ENCODE assay signal across 11 cellular contexts in genomic region chr9:116239-117061, GRCh38. TPM values are rescaled to one million over a fixed set of nuclear protein-coding genes. Genes with fewer than 3 reads are reported as not detected.
DNase-seq lines count a peak whose midpoint lies in the region; ATAC-seq, FAIRE-seq and TF ChIP-seq lines count a peak whose summit lies in the region.
"Not testable (repeated sequence)": the region's sequence is repeated elsewhere in the genome, so short reads cannot be mapped to it uniquely, and the experiment has no call there.
"Had no signal": no experiment of that assay in that cellular context is flagged by ENCODE, and none has a peak within 500 bp of the region (broad histone marks: within the 10 kb centered on the region; RNA-seq: fewer than 3 reads in every experiment).

No MANE protein-coding gene starts in this region.

- H4K8ac ChIP-seq in H1 (ENCODE audit: extremely low read depth, insufficient read depth, low read length), result not testable (repeated sequence)

- H3K14ac ChIP-seq in H1 (ENCODE audit: insufficient read length), result not testable (repeated sequence)

- not testable (repeated sequence) for H3K4me3 ChIP-seq in CD8-positive, alpha-beta memory T cell (ENCODE audit: low read length); SK-N-SH (ENCODE audit: low read depth in 2 of 2, low read length in 1 of 2)
- H3K4me3 ChIP-seq in H1 (ENCODE audit: extremely low read depth in 1 of 4, insufficient read depth in 2 of 4, low read depth in 3 of 4, low read length in 4 of 4), result peak overlapping the region in 1 of 4 experiments; percentile 37; a peak in 1 of 8 replicates

- not testable (repeated sequence) for H3K79me1 ChIP-seq in H1 (ENCODE audit: low read depth, low read length)

- H2BK120ac ChIP-seq in H1 (replicated peaks; ENCODE audit: low read depth, low read length), result not testable (repeated sequence)

- H3K4me2 ChIP-seq in SK-N-SH, result not testable (repeated sequence)
- peak overlapping the region; percentile 60 to 71; a peak in 3 of 4 replicates for H3K4me2 ChIP-seq in H1 (ENCODE audit: insufficient read depth in 1 of 2, low read depth in 2 of 2, low read length in 2 of 2)

- TF ChIP-seq RAD21 in SK-N-SH (IDR thresholded peaks at IDR 0.05; ENCODE audit: low read length); H1 (IDR thresholded peaks at IDR 0.05 in 1 of 2, conservative IDR thresholded peaks at IDR 0.05 in 1 of 2; ENCODE audit: low read depth in 2 of 2, low read length in 2 of 2): not testable (repeated sequence)

- TF ChIP-seq CTCF in SK-N-SH (IDR thresholded peaks at IDR 0.05); H1 (IDR thresholded peaks at IDR 0.05; ENCODE audit: control extremely low read depth in 1 of 3, insufficient read depth in 1 of 3, low read depth in 1 of 3, low read length in 3 of 3): not testable (repeated sequence)

- H3K23ac ChIP-seq in H1 (ENCODE audit: insufficient read length), result not testable (repeated sequence)

- H3K27ac Mint-ChIP-seq in CD8-positive, alpha-beta memory T cell, result peak overlapping the region in 2 of 8 donors; percentile 65 to 75
- not testable (repeated sequence) for H3K27ac Mint-ChIP-seq in activated CD4-positive, alpha-beta T cell treated with anti-CD3 and anti-CD28 coated beads, Interleukin-2, amount 10 ng/mL, durations not matched to agents 7 days and 5 days; activated naive CD4-positive, alpha-beta T cell treated with anti-CD3 and anti-CD28 coated beads, Interleukin-2, amount 10 ng/mL, durations not matched to agents 7 days and 5 days
- peak overlapping the region; percentile 50 for H3K27ac Mint-ChIP-seq in memory B cell

- H3K36me3 Mint-ChIP-seq in CD8-positive, alpha-beta memory T cell; activated CD4-positive, alpha-beta T cell treated with anti-CD3 and anti-CD28 coated beads, Interleukin-2, amount 10 ng/mL, durations not matched to agents 7 days and 5 days (ENCODE audit: low read depth); activated naive CD4-positive, alpha-beta T cell treated with anti-CD3 and anti-CD28 coated beads, Interleukin-2, amount 10 ng/mL, durations not matched to agents 7 days and 5 days; memory B cell: not testable (repeated sequence)

- H2BK15ac ChIP-seq in H1 (ENCODE audit: low read length), result not testable (repeated sequence)

- H3K9me2 ChIP-seq in SK-N-SH, result not testable (repeated sequence)

- 26% methylated on average over 22 of the region's 41 CpGs for WGBS in SK-N-SH (ENCODE audit: low lambda C conversion rate)
- 7% methylated on average over 37 of the region's 41 CpGs; no CpG with 5 or more reads in 1 of the 2 experiments for WGBS in H1 (ENCODE audit: extremely low coverage in 1 of 2, insufficient coverage in 1 of 2, insufficient read length in 1 of 2, insufficient replicate concordance in 2 of 2, low coverage in 1 of 2, low lambda C conversion rate in 2 of 2, missing lambda C conversion rate in 1 of 2), 2 experiments

- peaks cover 17% of the 10 kb centered on the region for H3K27me3 ChIP-seq in CD8-positive, alpha-beta memory T cell (ENCODE audit: insufficient read depth, low read length, poor library complexity, severe bottlenecking)
- H3K27me3 ChIP-seq in SK-N-SH (ENCODE audit: insufficient read depth), result peaks cover 34% of the 10 kb centered on the region
- H3K27me3 ChIP-seq in H1 (replicated peaks in 1 of 4; ENCODE audit: control insufficient read depth in 3 of 4, extremely low read depth in 1 of 4, insufficient read depth in 3 of 4, low read length in 3 of 4), result peaks cover 33 to 65% (median 50%) of the 10 kb centered on the region in 4 experiments; a peak in 6 of 7 replicates

- not testable (repeated sequence) for H2BK20ac ChIP-seq in H1 (ENCODE audit: low read length)

- not testable (repeated sequence) for H3K4me1 ChIP-seq in CD8-positive, alpha-beta memory T cell (ENCODE audit: insufficient read depth, low read length); SK-N-SH (ENCODE audit: control insufficient read depth in 1 of 2, insufficient read depth in 2 of 2, low read depth in 1 of 2, low read length in 1 of 2); H1 (replicated peaks in 1 of 4; ENCODE audit: control insufficient read depth in 3 of 4, insufficient read depth in 4 of 4, low read length in 3 of 4)

- not testable (repeated sequence) for H3K4ac ChIP-seq in H1 (replicated peaks; ENCODE audit: insufficient read length, low read depth, low read length)

- not testable (repeated sequence) for H3K23me2 ChIP-seq in H1 (ENCODE audit: low read depth, low read length)

- TF ChIP-seq EP300 in SK-N-SH (IDR thresholded peaks at IDR 0.05; ENCODE audit: borderline replicate concordance in 1 of 2, low read depth in 1 of 2, low read length in 1 of 2); H1 (IDR thresholded peaks at IDR 0.05; ENCODE audit: borderline replicate concordance in 1 of 2, low read depth in 2 of 2, low read length in 2 of 2): not testable (repeated sequence)

- H3K9me3 Mint-ChIP-seq in CD8-positive, alpha-beta memory T cell; activated CD4-positive, alpha-beta T cell treated with anti-CD3 and anti-CD28 coated beads, Interleukin-2, amount 10 ng/mL, durations not matched to agents 7 days and 5 days; activated naive CD4-positive, alpha-beta T cell treated with anti-CD3 and anti-CD28 coated beads, Interleukin-2, amount 10 ng/mL, durations not matched to agents 7 days and 5 days; memory B cell: not testable (repeated sequence)

- H3K18ac ChIP-seq in H1 (ENCODE audit: extremely low read depth, low read length), result not testable (repeated sequence)

- not testable (repeated sequence) for H4K20me1 ChIP-seq in SK-N-SH (ENCODE audit: insufficient read depth); H1 (replicated peaks in 1 of 2; ENCODE audit: control insufficient read depth in 1 of 2, insufficient read depth in 2 of 2, low read length in 2 of 2)

- H2BK12ac ChIP-seq in H1 (ENCODE audit: low read depth, low read length), result not testable (repeated sequence)

- TF ChIP-seq POLR2A in H1 (IDR thresholded peaks at IDR 0.05; ENCODE audit: control extremely low read depth in 1 of 2, low read depth in 2 of 2, low read length in 2 of 2), result not testable (repeated sequence)

- not testable (repeated sequence) for ATAC-seq in memory B cell (ENCODE audit: low read depth)

- not testable (repeated sequence) for H3F3A ChIP-seq in SK-N-SH (replicated peaks; ENCODE audit: insufficient read depth)

- FAIRE-seq in H1 (lab: Jason Lieb, UNC), result not testable (repeated sequence)

- H3K79me2 ChIP-seq in SK-N-SH (ENCODE audit: insufficient read depth); H1 (ENCODE audit: control insufficient read depth in 1 of 2, insufficient read depth in 2 of 2, low read length in 2 of 2): not testable (repeated sequence)

- peaks cover 20 to 25% (median 21%) of the 10 kb centered on the region in 3 donors for H3K4me1 Mint-ChIP-seq in CD8-positive, alpha-beta memory T cell
- peaks cover 27% of the 10 kb centered on the region for H3K4me1 Mint-ChIP-seq in activated CD4-positive, alpha-beta T cell treated with anti-CD3 and anti-CD28 coated beads, Interleukin-2, amount 10 ng/mL, durations not matched to agents 7 days and 5 days
- peaks cover 24% of the 10 kb centered on the region for H3K4me1 Mint-ChIP-seq in activated naive CD4-positive, alpha-beta T cell treated with anti-CD3 and anti-CD28 coated beads, Interleukin-2, amount 10 ng/mL, durations not matched to agents 7 days and 5 days
- H3K4me1 Mint-ChIP-seq in memory B cell, result peaks cover 10% of the 10 kb centered on the region

- not testable (repeated sequence) for H3K9ac ChIP-seq in SK-N-SH; H1 (replicated peaks in 1 of 4; ENCODE audit: extremely low read depth in 1 of 4, low read depth in 3 of 4, low read length in 3 of 4)

- not testable (repeated sequence) for H2AK5ac ChIP-seq in H1 (ENCODE audit: low read depth, low read length)

- H3K56ac ChIP-seq in H1 (replicated peaks; ENCODE audit: insufficient read length, low read depth, low read length), result not testable (repeated sequence)

- H3K27me3 Mint-ChIP-seq in CD8-positive, alpha-beta memory T cell, result peaks cover 38 to 40% of the 10 kb centered on the region in 2 donors
- peaks cover 49% of the 10 kb centered on the region for H3K27me3 Mint-ChIP-seq in activated CD4-positive, alpha-beta T cell treated with anti-CD3 and anti-CD28 coated beads, Interleukin-2, amount 10 ng/mL, durations not matched to agents 7 days and 5 days
- peaks cover 62% of the 10 kb centered on the region for H3K27me3 Mint-ChIP-seq in activated naive CD4-positive, alpha-beta T cell treated with anti-CD3 and anti-CD28 coated beads, Interleukin-2, amount 10 ng/mL, durations not matched to agents 7 days and 5 days
- H3K27me3 Mint-ChIP-seq in memory B cell, result peaks cover 11% of the 10 kb centered on the region

- peak overlapping the region; percentile 32 to 79 (median 53) for H3K4me3 Mint-ChIP-seq in CD8-positive, alpha-beta memory T cell
- H3K4me3 Mint-ChIP-seq in activated CD4-positive, alpha-beta T cell treated with anti-CD3 and anti-CD28 coated beads, Interleukin-2, amount 10 ng/mL, durations not matched to agents 7 days and 5 days, result peak overlapping the region; percentile 3
- H3K4me3 Mint-ChIP-seq in activated naive CD4-positive, alpha-beta T cell treated with anti-CD3 and anti-CD28 coated beads, Interleukin-2, amount 10 ng/mL, durations not matched to agents 7 days and 5 days, result peak overlapping the region; percentile 30
- H3K4me3 Mint-ChIP-seq in memory B cell, result peak overlapping the region; percentile 5

- not testable (repeated sequence) for H4K5ac ChIP-seq in H1 (ENCODE audit: insufficient read length, low read depth, low read length)

- H3K9me3 ChIP-seq in CD8-positive, alpha-beta memory T cell (ENCODE audit: low read length); SK-N-SH; H1 (ENCODE audit: insufficient read depth in 2 of 2, low read depth in 1 of 2, low read length in 1 of 2): not testable (repeated sequence)

- H2AFZ ChIP-seq in SK-N-SH (ENCODE audit: low read depth); H1 (ENCODE audit: low read length): not testable (repeated sequence)

- CTCF ChIA-PET in CD8-positive, alpha-beta memory T cell (lab: Charles Lee); SK-N-SH (lab: Yijun Ruan, JAX); activated CD4-positive, alpha-beta T cell treated with anti-CD3 and anti-CD28 coated beads, Interleukin-2, amount 10 ng/mL, durations not matched to agents 7 days and 5 days (lab: Charles Lee); activated naive CD4-positive, alpha-beta T cell treated with anti-CD3 and anti-CD28 coated beads, Interleukin-2, amount 10 ng/mL, durations not matched to agents 7 days and 5 days (lab: Charles Lee); H1 (lab: Charles Lee; ENCODE audit: partially characterized antibody): not testable (repeated sequence)

- not testable (repeated sequence) for H4K91ac ChIP-seq in H1 (replicated peaks; ENCODE audit: insufficient read length, low read length)

- POLR2A ChIA-PET in CD8-positive, alpha-beta memory T cell (lab: Charles Lee); SK-N-SH (lab: Yijun Ruan, JAX); activated CD4-positive, alpha-beta T cell treated with anti-CD3 and anti-CD28 coated beads, Interleukin-2, amount 10 ng/mL, durations not matched to agents 7 days and 5 days (lab: Charles Lee); H1 (lab: Charles Lee; ENCODE audit: partially characterized antibody): not testable (repeated sequence)

- not testable (repeated sequence) for H3K27ac ChIP-seq in CD8-positive, alpha-beta memory T cell (ENCODE audit: low read depth, low read length); SK-N-SH (ENCODE audit: low read depth in 2 of 2, low read length in 1 of 2); H1 (ENCODE audit: low read depth, low read length)

- not testable (repeated sequence) for H2BK5ac ChIP-seq in H1 (ENCODE audit: low read depth, low read length)

- DNase-seq in CD8-positive, alpha-beta memory T cell, result peak in 1 of 5 donors; percentile 28
- DNase-seq in SK-N-SH; activated CD4-positive, alpha-beta T cell treated with anti-CD3 and anti-CD28 coated beads, Interleukin-2, amount 10 ng/mL, durations not matched to agents 7 days and 5 days; activated naive CD4-positive, alpha-beta T cell treated with anti-CD3 and anti-CD28 coated beads, Interleukin-2, amount 10 ng/mL, durations not matched to agents 7 days and 5 days: not testable (repeated sequence)
- peak in 1 of 2 experiments; percentile 71 for DNase-seq in H1 (ENCODE audit: low read depth in 1 of 2, low spot score in 2 of 2)
- peak; percentile 18 to 26 for DNase-seq in memory B cell (ENCODE audit: low spot score in 2 of 2)
- peak; percentile 50 for DNase-seq in retina

- H3K36me3 ChIP-seq in CD8-positive, alpha-beta memory T cell (ENCODE audit: insufficient read depth, low read length); SK-N-SH (replicated peaks in 1 of 2; ENCODE audit: control insufficient read depth in 1 of 2, insufficient read depth in 2 of 2, low read length in 1 of 2); H1 (ENCODE audit: control insufficient read depth in 2 of 4, insufficient read depth in 4 of 4, low read length in 3 of 4): not testable (repeated sequence)

RNA-seq across cellular contexts. Expression of gene FOXD4, which starts 1.8 kb away (rescaled TPM):
- under 1 TPM; 0.20 to 0.22 TPM for total RNA-seq in CD8-positive, alpha-beta memory T cell
- polyA plus RNA-seq in CD8-positive, alpha-beta memory T cell, result not detected
- polyA plus RNA-seq in SK-N-SH (2012; rRNA removed) (0.34 and 0.38 TPM in 2 replicates), H1 (2011; rRNA removed) (0.03 and 0.08 TPM in 2 replicates)
- 0.27 and 0.30 TPM in 2 replicates for polyA plus RNA-seq in SK-N-SH (2012; cell fraction: cytosol; rRNA removed)
- 1.3 and 1.4 TPM in 2 replicates for polyA plus RNA-seq in SK-N-SH (2012; cell fraction: nucleus; rRNA removed)
- total RNA-seq in activated CD4-positive, alpha-beta T cell treated with anti-CD3 and anti-CD28 coated beads, Interleukin-2, amount 10 ng/mL, durations not matched to agents 7 days and 5 days, result under 1 TPM; 0.71 to 0.92 TPM
- 0.25 TPM in 1 of 2 replicates, not detected in the other for total RNA-seq in H1 (2021; fragmentation: NEBNext Ultra II Directional; extraction: Animal tissue kit (Norgen Biotek cat#: 25700))
- polyA plus RNA-seq in H1 (2011; cell fraction: cytosol; rRNA removed), result 0.04 TPM
- polyA plus RNA-seq in H1 (2011; cell fraction: nucleus; rRNA removed), result 0.10 TPM
- polyA plus RNA-seq in H1 (2012, experiment 1 of 2), result 0.23 TPM in 1 of 4 replicates, not detected in the others
- not detected for polyA plus RNA-seq in H1 (2012, experiment 2 of 2)
- polyA plus RNA-seq in H1 (2013, experiment 1 of 2), result not detected
- polyA plus RNA-seq in H1 (2013, experiment 2 of 2), result 0.04 TPM
- polyA minus RNA-seq in H1 (2011; rRNA and poly(A)+ RNA removed), result not detected in 2 replicates
- not detected for polyA minus RNA-seq in H1 (2011; cell fraction: cytosol; rRNA and poly(A)+ RNA removed)
- polyA minus RNA-seq in H1 (2011; cell fraction: nucleus; rRNA and poly(A)+ RNA removed), result not detected
- total RNA-seq: A673; activated naive CD4-positive, alpha-beta T cell treated with anti-CD3 and anti-CD28 coated beads for 36 hours; ureter had no signal
- polyA plus RNA-seq: cardiac muscle cell had no signal

Comparison
In these comparisons a context has a peak if more than half of its experiments do, and no peak if none do; other contexts are left out.
1. H3K4me3 Mint-ChIP-seq: peak in every context shown above with its lines; median percentile 53 in CD8-positive, alpha-beta memory T cell; 30 in activated naive CD4-positive, alpha-beta T cell treated with anti-CD3 and anti-CD28 coated beads, Interleukin-2, amount 10 ng/mL, durations not matched to agents 7 days and 5 days; 5 in memory B cell; 3 in activated CD4-positive, alpha-beta T cell treated with anti-CD3 and anti-CD28 coated beads, Interleukin-2, amount 10 ng/mL, durations not matched to agents 7 days and 5 days.